Comparison of ENCODE assay signal across 8 cellular contexts in genomic region chr3:134312873-134313838, GRCh38.
DNase-seq lines count a peak whose midpoint lies in the region; ATAC-seq lines count a peak whose summit lies in the region.

No MANE protein-coding gene starts in this region.

- H3K4me3 Mint-ChIP-seq in activated T-cell treated with anti-CD3 and anti-CD28 coated beads, Interleukin-2, amount 50 U/mL, for 24 hours: peak overlapping the region; percentile 43
- peak overlapping the region; percentile 35 for H3K4me3 Mint-ChIP-seq in dendritic cell treated with granulocyte-macrophage colony-stimulating factor and Interleukin-4, amounts not matched to agents 40 ng/mL and 50 ng/mL, for 4 days

- no peaks in the 10 kb centered on the region for H3K9me3 Mint-ChIP-seq in activated T-cell treated with anti-CD3 and anti-CD28 coated beads, Interleukin-2, amount 50 U/mL, for 24 hours
- H3K9me3 Mint-ChIP-seq in dendritic cell treated with granulocyte-macrophage colony-stimulating factor and Interleukin-4, amounts not matched to agents 40 ng/mL and 50 ng/mL, for 4 days: no peaks in the 10 kb centered on the region

- intact Hi-C loops in dendritic cell treated with granulocyte-macrophage colony-stimulating factor and Interleukin-4, amounts not matched to agents 40 ng/mL and 50 ng/mL, for 4 days (cut with micrococcal nuclease): no loop called here

- H3K27me3 Mint-ChIP-seq in activated T-cell treated with anti-CD3 and anti-CD28 coated beads, Interleukin-2, amount 50 U/mL, for 24 hours: peaks cover 46% of the 10 kb centered on the region
- peaks cover 45% of the 10 kb centered on the region for H3K27me3 Mint-ChIP-seq in dendritic cell treated with granulocyte-macrophage colony-stimulating factor and Interleukin-4, amounts not matched to agents 40 ng/mL and 50 ng/mL, for 4 days

- H3K27ac Mint-ChIP-seq in activated T-cell treated with anti-CD3 and anti-CD28 coated beads, Interleukin-2, amount 50 U/mL, for 24 hours: no peak overlapping the region
- H3K27ac Mint-ChIP-seq in dendritic cell treated with granulocyte-macrophage colony-stimulating factor and Interleukin-4, amounts not matched to agents 40 ng/mL and 50 ng/mL, for 4 days: no peak overlapping the region

- H3K27ac ChIP-seq in temporal lobe (ENCODE audit: low read depth, low read length): peak overlapping the region; percentile 78

- no peaks in the 10 kb centered on the region for H3K36me3 Mint-ChIP-seq in activated T-cell treated with anti-CD3 and anti-CD28 coated beads, Interleukin-2, amount 50 U/mL, for 24 hours (ENCODE audit: low read depth)
- H3K36me3 Mint-ChIP-seq in dendritic cell treated with granulocyte-macrophage colony-stimulating factor and Interleukin-4, amounts not matched to agents 40 ng/mL and 50 ng/mL, for 4 days (ENCODE audit: low read depth): no peaks in the 10 kb centered on the region

- peaks cover 3% of the 10 kb centered on the region for H3K4me1 Mint-ChIP-seq in activated T-cell treated with anti-CD3 and anti-CD28 coated beads, Interleukin-2, amount 50 U/mL, for 24 hours (ENCODE audit: low read depth)
- H3K4me1 Mint-ChIP-seq in dendritic cell treated with granulocyte-macrophage colony-stimulating factor and Interleukin-4, amounts not matched to agents 40 ng/mL and 50 ng/mL, for 4 days (ENCODE audit: low read depth): peaks cover 11% of the 10 kb centered on the region

- peak; percentile 29 for DNase-seq in activated T-cell treated with anti-CD3 and anti-CD28 coated beads, Interleukin-2, amount 50 U/mL, for 24 hours
- DNase-seq in activated T-cell treated with anti-CD3 and anti-CD28 coated beads, Interleukin-2, amount 50 U/mL, for 1 hour: no peak
- DNase-seq in left lobe of liver (ENCODE audit: low spot score) (peak; percentile 87), NOMO-1 treated with DMSO at 0.1 percent for 48 hours (lab: John Stamatoyannopoulos, UW; ENCODE audit: unreplicated experiment) (no peak), NCI-H2107 treated with DMSO at 0.1 percent for 48 hours (lab: John Stamatoyannopoulos, UW; ENCODE audit: unreplicated experiment) (no peak)
- DNase-seq in stimulated activated CD4-positive, alpha-beta T cell treated with anti-CD3 and anti-CD28 coated beads, Interleukin-4, amount 100 ng/mL, for 4 hours: no peak

- ATAC-seq in left lobe of liver: peak; percentile 66

Comparison
In these comparisons a context has a peak if more than half of its experiments do, and no peak if none do; other contexts are left out.
1. DNase-seq: peak in activated T-cell treated with anti-CD3 and anti-CD28 coated beads, Interleukin-2, amount 50 U/mL, for 24 hours (single experiment) and left lobe of liver (single experiment); none in activated T-cell treated with anti-CD3 and anti-CD28 coated beads, Interleukin-2, amount 50 U/mL, for 1 hour (single experiment), NOMO-1 treated with DMSO at 0.1 percent for 48 hours (single experiment), NCI-H2107 treated with DMSO at 0.1 percent for 48 hours (single experiment) and stimulated activated CD4-positive, alpha-beta T cell treated with anti-CD3 and anti-CD28 coated beads, Interleukin-4, amount 100 ng/mL, for 4 hours (0 of 2).